In genomic region chr11:70063555-70063954, GRCh38 we compare ENCODE assay signal across 16 cellular contexts. TPM values are rescaled to one million over a fixed set of nuclear protein-coding genes. Genes with fewer than 3 reads are reported as not detected.
A peak's percentile ranks its signal among the peaks of the same experiment; 100 is the strongest.
DNase-seq lines count a peak whose midpoint lies in the region; ATAC-seq and TF ChIP-seq lines count a peak whose summit lies in the region.
"Had no signal": no experiment of that assay in that cellular context is flagged by ENCODE, and none has a peak within 500 bp of the region (broad histone marks: within the 10 kb centered on the region; RNA-seq: fewer than 3 reads in every experiment).

No MANE protein-coding gene starts in this region.

- DNase-seq in right atrium auricular region (ENCODE audit: low spot score) (peak; percentile 21), Right ventricle myocardium superior (no peak), endothelial cell (ENCODE audit: low spot score) (no peak), NCI-H524 (lab: John Stamatoyannopoulos, UW) (no peak), GM23338 (ENCODE audit: low spot score) (no peak)
- no peak for DNase-seq in effector CD8-positive, alpha-beta T cell (lab: John Stamatoyannopoulos, UW)
- DNase-seq: AML-193, DMS53, NCI-H1436 treated with DMSO at 0.1 percent for 48 hours, NCI-H2081 treated with DMSO at 0.1 percent for 48 hours, SIG-M5 had no signal

- ATAC-seq in Right ventricle myocardium superior (ENCODE audit: poor library complexity) (no peak), HG02678 (IDR thresholded peaks at IDR 0.05; ENCODE audit: unreplicated experiment) (no peak), GM23338 (no peak)
- ATAC-seq: Panc1 had no signal

- H3K4me1 Mint-ChIP-seq in endothelial cell (ENCODE audit: unreplicated experiment) (peaks cover 15% of the 10 kb centered on the region), nephron (peaks cover 29% of the 10 kb centered on the region), GM23338 (peaks cover 23% of the 10 kb centered on the region)

- H3K9me3 ChIP-seq in right atrium auricular region, result no peaks in the 10 kb centered on the region
- H3K9me3 ChIP-seq: A549 had no signal

- H3K27me3 ChIP-seq in right atrium auricular region (no peaks in the 10 kb centered on the region), GM23338 (ENCODE audit: insufficient read depth) (no peaks in the 10 kb centered on the region)

- H3K4me3 Mint-ChIP-seq in endothelial cell (ENCODE audit: unreplicated experiment), result no peak overlapping the region
- no peak overlapping the region for H3K4me3 Mint-ChIP-seq in nephron
- no peak overlapping the region for H3K4me3 Mint-ChIP-seq in GM23338
- H3K4me3 Mint-ChIP-seq: H9 had no signal

- H3K9me2 ChIP-seq in GM23338 (ENCODE audit: insufficient read depth), result no peaks in the 10 kb centered on the region

- H2AFZ ChIP-seq in GM23338, result no peak overlapping the region

- H3K36me3 ChIP-seq in right atrium auricular region (no peaks in the 10 kb centered on the region), GM23338 (ENCODE audit: insufficient read depth) (no peaks in the 10 kb centered on the region)

- TF ChIP-seq CTCF in right atrium auricular region (IDR thresholded peaks at IDR 0.05) (no peak), endothelial cell (IDR thresholded peaks at IDR 0.05; ENCODE audit: unreplicated experiment) (no peak), nephron (IDR thresholded peaks at IDR 0.05; ENCODE audit: unreplicated experiment in 3 of 3) (no peak), GM23338 (conservative IDR thresholded peaks at IDR 0.05; ENCODE audit: low read depth in 2 of 2) (no peak)

- H4K20me1 ChIP-seq in GM23338 (replicated peaks; ENCODE audit: insufficient read depth), result no peaks in the 10 kb centered on the region

- H3K4me1 ChIP-seq in right atrium auricular region (no peaks in the 10 kb centered on the region), GM23338 (ENCODE audit: insufficient read depth) (peaks cover 9% of the 10 kb centered on the region; the same call in 1 of the 2 replicates)
- H3K4me1 ChIP-seq: A549 had no signal

- H3K27ac Mint-ChIP-seq in endothelial cell (ENCODE audit: unreplicated experiment) (peak overlapping the region; percentile 0), nephron (peak overlapping the region in 2 of 3 experiments; percentile 21 to 34), GM23338 (no peak overlapping the region)
- H3K27ac Mint-ChIP-seq: H9 had no signal

- H3K27me3 Mint-ChIP-seq in endothelial cell (ENCODE audit: unreplicated experiment) (no peaks in the 10 kb centered on the region), nephron (ENCODE audit: low read depth) (peaks cover 23% of the 10 kb centered on the region), GM23338 (ENCODE audit: insufficient read depth, low read depth, poor library complexity) (peaks cover 6% of the 10 kb centered on the region)

- H3K27ac ChIP-seq in right atrium auricular region, result no peak overlapping the region
- H3K27ac ChIP-seq in GM23338 (ENCODE audit: low read depth), result no peak overlapping the region
- H3K27ac ChIP-seq: A549 had no signal

- H3K36me3 Mint-ChIP-seq in endothelial cell (ENCODE audit: low read depth, unreplicated experiment) (no peaks in the 10 kb centered on the region), nephron (ENCODE audit: low read depth) (no peaks in the 10 kb centered on the region), GM23338 (ENCODE audit: low read depth) (no peaks in the 10 kb centered on the region)

- no peaks in the 10 kb centered on the region for H3F3A ChIP-seq in GM23338 (replicated peaks; ENCODE audit: low read depth)

- intact Hi-C loops in Right ventricle myocardium superior (cut with DNase I), result no loop called here

- H3K79me2 ChIP-seq in GM23338 (replicated peaks; ENCODE audit: insufficient read depth), result no peaks in the 10 kb centered on the region

- H3K9me3 Mint-ChIP-seq in endothelial cell (ENCODE audit: unreplicated experiment) (no peaks in the 10 kb centered on the region), nephron (no peaks in the 10 kb centered on the region), GM23338 (no peaks in the 10 kb centered on the region; the same call in 2 of the 3 replicates)

- no peak overlapping the region for H3K4me3 ChIP-seq in right atrium auricular region
- H3K4me3 ChIP-seq in GM23338, result no peak overlapping the region
- H3K4me3 ChIP-seq: A549 had no signal

- no peak overlapping the region for H3K4me2 ChIP-seq in GM23338
- H3K4me2 ChIP-seq: A549 had no signal

TF ChIP-seq in GM23338, 12 proteins besides CTCF, POLR2A, EP300 and RAD21 (continues in another document):
- no peak for TF ChIP-seq REST (IDR thresholded peaks at IDR 0.05; ENCODE audit: unreplicated experiment)

RNA-seq across cellular contexts. Expression of gene ANO1, which starts 14.6 kb away (rescaled TPM):
- total RNA-seq in right atrium auricular region, result 10 to 100 TPM; 10.2 to 29.4 TPM
- 6.2 TPM for total RNA-seq in Right ventricle myocardium superior
- total RNA-seq in endothelial cell (ENCODE audit: unreplicated experiment), result 3.8 TPM
- 3.4 and 3.9 TPM in 2 replicates for total RNA-seq in GM23338 (2014; rRNA removed; shearing (Covaris generic))
- polyA plus RNA-seq in GM23338 (2016; fragmentation: Nextera tagmentation; extraction: Ambion mirVana), result 1.3 and 1.4 TPM in 2 replicates
